Comparison of ENCODE assay signal across 1 cellular context in genomic region chr5:141608557-141608956, GRCh38.
TF ChIP-seq lines count a peak whose summit lies in the region.

No MANE protein-coding gene starts in this region.

TF ChIP-seq in WTC11, 78 proteins besides CTCF, POLR2A, EP300 and RAD21 (continued from another document):
- no peak for TF ChIP-seq ZBTB43 (CRISPR knock-in tag; IDR thresholded peaks at IDR 0.05)
- TF ChIP-seq CREB1 (CRISPR knock-in tag; IDR thresholded peaks at IDR 0.05) = no peak
- no peak for TF ChIP-seq SMAD4 (CRISPR knock-in tag; IDR thresholded peaks at IDR 0.05)
- no peak for TF ChIP-seq RELA (CRISPR knock-in tag; IDR thresholded peaks at IDR 0.05; ENCODE audit: borderline replicate concordance)
- TF ChIP-seq GTF2I (CRISPR knock-in tag; conservative IDR thresholded peaks at IDR 0.05) = no peak
- no peak for TF ChIP-seq PREB (CRISPR knock-in tag; IDR thresholded peaks at IDR 0.05; ENCODE audit: borderline replicate concordance)
- TF ChIP-seq HMGXB4 (CRISPR knock-in tag; IDR thresholded peaks at IDR 0.05) = no peak
- TF ChIP-seq HMGA2 (CRISPR knock-in tag; IDR thresholded peaks at IDR 0.05) = no peak
- TF ChIP-seq ESRRA (CRISPR knock-in tag; IDR thresholded peaks at IDR 0.05; ENCODE audit: borderline replicate concordance) = no peak
- TF ChIP-seq ZNF317 (CRISPR knock-in tag; IDR thresholded peaks at IDR 0.05; ENCODE audit: borderline replicate concordance, low read depth) = no peak
- TF ChIP-seq IRF2 (CRISPR knock-in tag; IDR thresholded peaks at IDR 0.05; ENCODE audit: borderline replicate concordance, low read depth) = no peak
- no peak for TF ChIP-seq ZSCAN18 (CRISPR knock-in tag; IDR thresholded peaks at IDR 0.05)
TF ChIP-seq in WTC11: peak in this region for 0.
